ENCODE assay signal across 7 cellular contexts in the genomic region with DNA sequence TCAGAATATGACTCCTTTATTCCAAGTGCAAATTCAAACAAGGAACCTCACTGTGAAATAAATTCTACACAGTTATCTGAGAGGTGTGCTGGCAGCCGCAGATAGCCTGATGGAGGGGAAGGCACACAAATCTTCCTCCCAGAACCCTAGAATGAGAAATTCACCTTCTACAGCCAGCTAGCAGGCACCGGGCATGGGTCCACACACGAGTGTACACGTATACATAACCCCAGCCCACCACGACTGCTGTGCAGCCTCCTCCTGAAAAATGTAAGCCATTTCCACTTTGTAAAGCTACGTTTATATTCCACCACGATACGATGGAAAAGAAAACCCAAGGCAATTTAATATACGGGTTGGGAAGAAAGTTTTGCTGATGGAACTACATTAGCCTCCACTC. TPM values are rescaled to one million over a fixed set of nuclear protein-coding genes. Genes with fewer than 3 reads are reported as not detected.
DNase-seq lines count a peak whose midpoint lies in the region; ATAC-seq, FAIRE-seq and TF ChIP-seq lines count a peak whose summit lies in the region.

No MANE protein-coding gene starts in this region.

- no peak overlapping the region for H2AK5ac ChIP-seq in H9 (ENCODE audit: insufficient read length, low read length)

- peak in 2 of 4 donors; percentile 3 to 9 for ATAC-seq in pancreas
- ATAC-seq in esophagus mucosa = no peak
- no peak for ATAC-seq in HG02973 (IDR thresholded peaks at IDR 0.05; ENCODE audit: unreplicated experiment)
- no peak for ATAC-seq in GM21825 (IDR thresholded peaks at IDR 0.05; ENCODE audit: unreplicated experiment)

- no peak overlapping the region for H3K4ac ChIP-seq in H9 (ENCODE audit: low read depth, low read length)

- H2BK20ac ChIP-seq in H9 (ENCODE audit: low read depth, low read length, poor library complexity, severe bottlenecking) = no peak overlapping the region

- peak overlapping the region in 1 of 3 experiments; percentile 63; a peak in 1 of 7 replicates for H3K27ac Mint-ChIP-seq in H9

- H3K9me2 ChIP-seq in SU-DHL-6 (replicated peaks; ENCODE audit: insufficient read depth, low read length) = no peaks in the 10 kb centered on the region

- no peak overlapping the region for H3K27ac ChIP-seq in H9 (ENCODE audit: insufficient read length, low read depth, low read length)
- H3K27ac ChIP-seq in SU-DHL-6 (ENCODE audit: low read depth, low read length) = peak overlapping the region; percentile 57
- peak overlapping the region; percentile 73 to 82 for H3K27ac ChIP-seq in esophagus (ENCODE audit: low read depth in 2 of 2, low read length in 1 of 2)
- peak overlapping the region; percentile 50 to 88 (median 70) for H3K27ac ChIP-seq in pancreas

- peaks cover 13% of the 10 kb centered on the region; the same call in 1 of the 2 replicates for H3K79me2 ChIP-seq in H9 (ENCODE audit: insufficient read depth, low read length)
- H3K79me2 ChIP-seq in SU-DHL-6 (ENCODE audit: insufficient read depth, low read length) = peaks cover 64% of the 10 kb centered on the region

- H4K91ac ChIP-seq in H9 (ENCODE audit: insufficient read length, low read depth, low read length) = no peak overlapping the region

- intact Hi-C loops in pancreas (cut with DNase I) = no loop called here

- TF ChIP-seq CTCF in H9 (conservative IDR thresholded peaks at IDR 0.05) (no peak), SU-DHL-6 (IDR thresholded peaks at IDR 0.05; ENCODE audit: insufficient read depth, low read length, poor library complexity, severe bottlenecking) (no peak), pancreas (IDR thresholded peaks at IDR 0.05) (no peak)

- no peak overlapping the region for H2BK5ac ChIP-seq in H9 (ENCODE audit: insufficient read length, low read length)

- H3K56ac ChIP-seq in H9 (ENCODE audit: insufficient read length, low read depth, low read length) = no peak overlapping the region

- H3K36me3 Mint-ChIP-seq in H9 (ENCODE audit: insufficient read depth in 1 of 3, low read depth in 3 of 3) = peaks cover 9 to 34% (median 31%) of the 10 kb centered on the region in 3 experiments; a peak in 6 of 7 replicates

- no peak overlapping the region for H3K18ac ChIP-seq in H9 (ENCODE audit: insufficient read length, low read depth, low read length)

- H3K9ac ChIP-seq in H9 (ENCODE audit: extremely low read depth, insufficient read length, low read length) (no peak overlapping the region), SU-DHL-6 (ENCODE audit: low read length) (peak overlapping the region; percentile 95)

- peaks cover 13% of the 10 kb centered on the region; the same call in 1 of the 2 replicates for H3F3A ChIP-seq in SU-DHL-6 (ENCODE audit: insufficient read depth)

- H3K36me3 ChIP-seq in SU-DHL-6 (ENCODE audit: low read length) = peaks cover 43% of the 10 kb centered on the region
- H3K36me3 ChIP-seq in esophagus (ENCODE audit: control insufficient read depth in 2 of 2, insufficient read depth in 2 of 2, low read length in 1 of 2) = peaks cover 0 to 3% of the 10 kb centered on the region in 2 donors
- peaks cover 0 to 4% (median 0%) of the 10 kb centered on the region in 3 donors for H3K36me3 ChIP-seq in pancreas

- H3K27me3 ChIP-seq in H9 (ENCODE audit: insufficient read depth, low read length) = no peaks in the 10 kb centered on the region
- H3K27me3 ChIP-seq in SU-DHL-6 (ENCODE audit: low read length) = no peaks in the 10 kb centered on the region
- no peaks in the 10 kb centered on the region for H3K27me3 ChIP-seq in esophagus (ENCODE audit: control insufficient read depth in 1 of 2, insufficient read depth in 2 of 2, low read length in 2 of 2)
- H3K27me3 ChIP-seq in pancreas = no peaks in the 10 kb centered on the region

- H4K5ac ChIP-seq in H9 (ENCODE audit: insufficient read length, low read depth, low read length) = no peak overlapping the region

- H3K4me3 Mint-ChIP-seq in H9 = peak overlapping the region; percentile 82 to 87

- H3K14ac ChIP-seq in H9 (ENCODE audit: insufficient read depth, low read length) = no peak overlapping the region

- no peaks in the 10 kb centered on the region for H3K79me1 ChIP-seq in H9 (ENCODE audit: insufficient read depth, low read depth, low read length, poor library complexity, severe bottlenecking)

- H4K8ac ChIP-seq in H9 (replicated peaks; ENCODE audit: insufficient read length, low read depth, low read length) = no peak overlapping the region

- H3K4me2 ChIP-seq in H9 (ENCODE audit: insufficient read depth, insufficient read length, low read length) (peak overlapping the region; percentile 83), SU-DHL-6 (ENCODE audit: low read depth, low read length, poor library complexity, severe bottlenecking) (peak overlapping the region; percentile 67)

- H3K4me1 ChIP-seq in H9 (ENCODE audit: insufficient read depth, low read length) (no peaks in the 10 kb centered on the region), esophagus (ENCODE audit: control insufficient read depth in 2 of 2, insufficient read depth in 2 of 2, low read length in 1 of 2) (peaks cover 0 to 13% of the 10 kb centered on the region in 2 donors), pancreas (peaks cover 5% of the 10 kb centered on the region in 3 donors)

- DNase-seq in H9 = no peak
- DNase-seq in pancreas = peak in 3 of 6 donors; percentile 14 to 28 (median 18)

- H3K27me3 Mint-ChIP-seq in H9 (ENCODE audit: low read depth) = peaks cover 8% of the 10 kb centered on the region

- FAIRE-seq in pancreas (lab: Jason Lieb, UNC) = no peak

- no peak overlapping the region for H2AFZ ChIP-seq in H9 (ENCODE audit: low read length)
- no peak overlapping the region for H2AFZ ChIP-seq in SU-DHL-6 (ENCODE audit: low read depth, low read length, severe bottlenecking)

- H3T11ph ChIP-seq in H9 (ENCODE audit: low read length) = no peak overlapping the region

- H2BK12ac ChIP-seq in H9 (ENCODE audit: insufficient read length, low read depth, low read length) = no peak overlapping the region

- peaks cover 16 to 25% of the 10 kb centered on the region in 2 experiments for H3K4me1 Mint-ChIP-seq in H9

- no CpG with 5 or more reads among the region's 9 CpGs for WGBS in H9 (ENCODE audit: extremely low coverage, insufficient read length, low lambda C conversion rate)
- 14 to 22% methylated on average over 9 of the region's 9 CpGs for WGBS in esophagus, 2 donors
- WGBS in pancreas, 2 donors = 11 to 12% methylated on average over 9 of the region's 9 CpGs

- H2BK120ac ChIP-seq in H9 (ENCODE audit: low read depth, low read length, poor library complexity, severe bottlenecking) = no peak overlapping the region

- no peaks in the 10 kb centered on the region for H3K9me3 Mint-ChIP-seq in H9

- H3K23me2 ChIP-seq in H9 (ENCODE audit: insufficient read length, low read depth, low read length, poor library complexity, severe bottlenecking) = peaks cover 10% of the 10 kb centered on the region

- no peaks in the 10 kb centered on the region for H4K20me1 ChIP-seq in H9 (ENCODE audit: control insufficient read depth, insufficient read depth, insufficient read length)
- peaks cover 18% of the 10 kb centered on the region; the same call in 1 of the 2 replicates for H4K20me1 ChIP-seq in SU-DHL-6 (ENCODE audit: low read depth, low read length)

- peak overlapping the region; percentile 75 for H3K4me3 ChIP-seq in SU-DHL-6 (ENCODE audit: insufficient read depth, low read length, poor library complexity, severe bottlenecking)
- H3K4me3 ChIP-seq in esophagus (ENCODE audit: low read depth in 1 of 2, low read length in 2 of 2) = peak overlapping the region; percentile 28 to 76
- peak overlapping the region in 3 of 4 donors; percentile 58 to 81 (median 71) for H3K4me3 ChIP-seq in pancreas

- H3K23ac ChIP-seq in H9 (ENCODE audit: insufficient read length, low read depth, low read length) = no peak overlapping the region

- H3K9me3 ChIP-seq in H9 (ENCODE audit: control insufficient read depth, low read depth, low read length) (no peaks in the 10 kb centered on the region), SU-DHL-6 (ENCODE audit: insufficient read depth, low read length) (no peaks in the 10 kb centered on the region), esophagus (ENCODE audit: control insufficient read depth in 2 of 2, insufficient read depth in 1 of 2, low read depth in 1 of 2, low read length in 1 of 2) (no peaks in the 10 kb centered on the region), pancreas (no peaks in the 10 kb centered on the region)

- peak overlapping the region; percentile 86; the same call in 1 of the 2 replicates for H2BK15ac ChIP-seq in H9 (ENCODE audit: low read depth, low read length)

RNA-seq across cellular contexts. Expression of gene BTG3, which starts 1.8 kb away (rescaled TPM):
- total RNA-seq in H9 (2021) = 30.9 and 32.2 TPM in 2 replicates
- 10 to 100 TPM; 26.4 to 35.4 TPM for polyA plus RNA-seq in esophagus
- 10 to 100 TPM in 3 of 6 donors, 1 to 10 TPM in 3; 8.8 to 12.4 (median 10.3) TPM for total RNA-seq in pancreas
- 10 to 100 TPM; 23.0 to 36.3 TPM for polyA plus RNA-seq in pancreas
- total RNA-seq in esophagus mucosa = 30.6 TPM
